Comparison of ENCODE assay signal across 8 cellular contexts in the genomic region with DNA sequence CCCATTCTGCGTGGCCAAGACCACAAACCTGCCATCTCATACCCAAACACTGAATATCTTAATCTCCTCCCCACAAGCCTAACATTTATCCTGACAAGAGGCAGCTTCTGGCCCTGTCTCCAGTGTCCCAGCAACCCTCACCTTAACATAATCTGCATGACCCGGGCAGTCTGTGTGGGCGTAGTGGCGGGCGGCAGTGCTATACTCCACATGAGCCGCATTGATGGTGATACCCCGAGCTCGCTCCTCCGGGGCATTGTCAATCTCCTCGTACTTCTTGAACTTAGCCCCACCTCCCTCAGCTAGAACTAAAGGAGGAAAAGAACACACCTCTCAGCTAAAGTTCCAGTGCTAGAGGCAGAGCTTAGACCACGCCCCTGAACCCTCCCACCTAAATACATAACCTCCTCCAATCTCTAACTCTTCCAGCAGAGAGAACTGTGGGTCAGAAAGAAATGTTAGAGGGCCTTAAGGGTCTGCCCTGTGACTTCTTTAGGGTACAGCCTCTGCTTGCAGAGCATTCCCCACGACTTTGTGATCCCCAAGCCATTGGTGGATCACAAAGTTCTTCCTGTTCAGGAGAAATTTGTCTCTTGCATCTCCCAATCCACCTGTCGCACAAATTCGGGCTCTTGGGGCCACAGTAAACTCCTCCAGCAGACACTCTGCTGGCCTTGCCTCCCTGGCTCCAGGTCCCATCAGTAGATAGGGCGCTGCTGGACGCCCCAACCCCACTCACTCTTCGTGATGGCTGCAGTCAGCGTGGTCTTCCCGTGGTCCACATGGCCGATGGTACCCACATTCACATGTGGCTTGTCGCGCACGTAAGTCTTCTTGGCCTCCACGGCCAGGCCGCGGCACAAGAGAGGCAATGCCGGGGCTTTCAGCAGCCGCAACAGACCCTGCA.
DNase-seq lines count a peak whose midpoint lies in the region; ATAC-seq and TF ChIP-seq lines count a peak whose summit lies in the region.

No MANE protein-coding gene starts in this region.

- H3K36me3 ChIP-seq in iPS-18a (ENCODE audit: control insufficient read depth, low read depth, low read length), result peaks cover 32% of the 10 kb centered on the region

- peak overlapping the region; percentile 84 for H3K9ac ChIP-seq in iPS-18a (ENCODE audit: low read length)

- peak overlapping the region; percentile 11 for H3K27ac ChIP-seq in iPS-18a (ENCODE audit: low read length)

- peak; percentile 3 for ATAC-seq in GM18873 (IDR thresholded peaks at IDR 0.05; ENCODE audit: low FRiP score, unreplicated experiment)
- ATAC-seq in activated naive CD8-positive, alpha-beta T cell treated with anti-CD3 and anti-CD28 coated beads, Interleukin-2, amount 50 U/mL, for 24 hours, result no peak
- no peak for ATAC-seq in GM18858 (IDR thresholded peaks at IDR 0.05; ENCODE audit: unreplicated experiment)
- no peak for ATAC-seq in GM21786 (IDR thresholded peaks at IDR 0.05; ENCODE audit: unreplicated experiment)

- DNase-seq in AG10803 (ENCODE audit: low read depth) (no peak), NCI-H1048 (lab: John Stamatoyannopoulos, UW) (peak; percentile 6)
- peak; percentile 42 for DNase-seq in activated naive CD8-positive, alpha-beta T cell treated with anti-CD3 and anti-CD28 coated beads, Interleukin-2, amount 50 U/mL, for 24 hours
- DNase-seq in stimulated activated CD4-positive, alpha-beta T cell treated with anti-CD3 and anti-CD28 coated beads, Interleukin-12 subunit alpha, Interleukin-12 subunit beta, amount 100 ng/mL, for 48 hours (ENCODE audit: low read depth in 2 of 3, low spot score in 1 of 3), result peak in 2 of 3 donors; percentile 32 to 37

- peak overlapping the region; percentile 95 for H3K27ac Mint-ChIP-seq in activated naive CD8-positive, alpha-beta T cell treated with anti-CD3 and anti-CD28 coated beads, Interleukin-2, amount 50 U/mL, for 24 hours

- H3K9me3 Mint-ChIP-seq in activated naive CD8-positive, alpha-beta T cell treated with anti-CD3 and anti-CD28 coated beads, Interleukin-2, amount 50 U/mL, for 24 hours, result no peaks in the 10 kb centered on the region

- TF ChIP-seq CTCF in AG10803 (conservative IDR thresholded peaks at IDR 0.05; ENCODE audit: low read length), result no peak

- H3K27me3 Mint-ChIP-seq in activated naive CD8-positive, alpha-beta T cell treated with anti-CD3 and anti-CD28 coated beads, Interleukin-2, amount 50 U/mL, for 24 hours, result no peaks in the 10 kb centered on the region

- H3K4me3 Mint-ChIP-seq in activated naive CD8-positive, alpha-beta T cell treated with anti-CD3 and anti-CD28 coated beads, Interleukin-2, amount 50 U/mL, for 24 hours, result peak overlapping the region; percentile 97

- H3K4me1 Mint-ChIP-seq in activated naive CD8-positive, alpha-beta T cell treated with anti-CD3 and anti-CD28 coated beads, Interleukin-2, amount 50 U/mL, for 24 hours, result peaks cover 29% of the 10 kb centered on the region

- H3K9me3 ChIP-seq in iPS-18a (ENCODE audit: control insufficient read depth, low read depth, low read length), result no peaks in the 10 kb centered on the region

- peaks cover 42% of the 10 kb centered on the region for H3K36me3 Mint-ChIP-seq in activated naive CD8-positive, alpha-beta T cell treated with anti-CD3 and anti-CD28 coated beads, Interleukin-2, amount 50 U/mL, for 24 hours (ENCODE audit: low read depth)

- H3K4me3 ChIP-seq in AG10803 (ENCODE audit: low read length) (peak overlapping the region; percentile 98), iPS-18a (ENCODE audit: low read length) (peak overlapping the region; percentile 92)

- H3K27me3 ChIP-seq in iPS-18a (ENCODE audit: control insufficient read depth, insufficient read depth, low read length), result no peaks in the 10 kb centered on the region

- H3K4me1 ChIP-seq in iPS-18a (ENCODE audit: control insufficient read depth, low read depth, low read length), result no peaks in the 10 kb centered on the region
